Comparison of ENCODE assay signal across 1 cellular context in genomic region chr1:190098107-190098506, GRCh38.
TF ChIP-seq lines count a peak whose summit lies in the region.

No MANE protein-coding gene starts in this region.

TF ChIP-seq in HepG2, 621 proteins besides CTCF, POLR2A, EP300 and RAD21 (continued from another document and continues in another):
- TF ChIP-seq PRDM4 (CRISPR knock-in tag; IDR thresholded peaks at IDR 0.05; ENCODE audit: borderline replicate concordance) (no peak), RFX1 (IDR thresholded peaks at IDR 0.05) (no peak), AKAP8 (CRISPR knock-in tag; IDR thresholded peaks at IDR 0.05) (no peak), ATF1 (CRISPR knock-in tag; IDR thresholded peaks at IDR 0.05) (0 out of 2 replicates have a peak, but pooled peaks have one; percentile 20), ZHX2 (IDR thresholded peaks at IDR 0.05; ENCODE audit: low read depth) (no peak), ZHX2 (CRISPR knock-in tag; IDR thresholded peaks at IDR 0.05; ENCODE audit: borderline replicate concordance) (no peak), POGZ (CRISPR knock-in tag; IDR thresholded peaks at IDR 0.05) (peak; percentile 65), NFE2L2 (IDR thresholded peaks at IDR 0.05; ENCODE audit: low read length) (no peak), RXRB (CRISPR knock-in tag; IDR thresholded peaks at IDR 0.05; ENCODE audit: borderline replicate concordance) (peak; percentile 62; the same call in 1 of the 2 replicates), ZNF10 (CRISPR knock-in tag; IDR thresholded peaks at IDR 0.05; ENCODE audit: borderline replicate concordance, low read depth) (no peak), ZGPAT (CRISPR knock-in tag; IDR thresholded peaks at IDR 0.05) (peak; percentile 27; the same call in 1 of the 2 replicates), ZMYM4 (CRISPR knock-in tag; IDR thresholded peaks at IDR 0.05) (peak; percentile 67), AHDC1 (CRISPR knock-in tag; IDR thresholded peaks at IDR 0.05; ENCODE audit: borderline replicate concordance) (peak; percentile 80; the same call in 1 of the 2 replicates), SALL1 (CRISPR knock-in tag; IDR thresholded peaks at IDR 0.05) (peak; percentile 85), ZNF775 (CRISPR knock-in tag; IDR thresholded peaks at IDR 0.05; ENCODE audit: borderline replicate concordance) (no peak), FOXA3 (CRISPR knock-in tag; IDR thresholded peaks at IDR 0.05) (peak; percentile 31; the same call in 1 of the 2 replicates), ZNF12 (CRISPR knock-in tag; IDR thresholded peaks at IDR 0.05) (peak; percentile 75; the same call in 1 of the 2 replicates), ZNF543 (CRISPR knock-in tag; IDR thresholded peaks at IDR 0.05) (no peak), HHEX (CRISPR knock-in tag; IDR thresholded peaks at IDR 0.05) (peak; percentile 48), RFXANK (CRISPR knock-in tag; IDR thresholded peaks at IDR 0.05) (no peak), NCOA2 (CRISPR knock-in tag; IDR thresholded peaks at IDR 0.05) (peak; percentile 39; the same call in 1 of the 2 replicates), HNF4G (IDR thresholded peaks at IDR 0.05; ENCODE audit: borderline replicate concordance, low read depth, low read length) (peak; percentile 8; the same call in 1 of the 2 replicates), HNF4G (CRISPR knock-in tag; IDR thresholded peaks at IDR 0.05; ENCODE audit: borderline replicate concordance, low read depth) (no peak), EEA1 (CRISPR knock-in tag; IDR thresholded peaks at IDR 0.05; ENCODE audit: borderline replicate concordance) (no peak), KAT2B (IDR thresholded peaks at IDR 0.05; ENCODE audit: borderline replicate concordance, low read depth, low read length) (peak; percentile 88), KDM6A (CRISPR knock-in tag; IDR thresholded peaks at IDR 0.05; ENCODE audit: low read depth) (0 out of 2 replicates have a peak, but pooled peaks have one; percentile 12), MED13 (CRISPR knock-in tag; IDR thresholded peaks at IDR 0.05) (no peak), SMC3 (IDR thresholded peaks at IDR 0.05; ENCODE audit: low read length) (no peak), PAXIP1 (CRISPR knock-in tag; conservative IDR thresholded peaks at IDR 0.05) (peak; percentile 75), ATF5 (CRISPR knock-in tag; IDR thresholded peaks at IDR 0.05; ENCODE audit: low read depth) (no peak), HMGXB4 (CRISPR knock-in tag; IDR thresholded peaks at IDR 0.05; ENCODE audit: borderline replicate concordance in 1 of 2, low read depth in 1 of 2) (no peak)
